12 cellular contexts compared by ENCODE assay signal in the genomic region with DNA sequence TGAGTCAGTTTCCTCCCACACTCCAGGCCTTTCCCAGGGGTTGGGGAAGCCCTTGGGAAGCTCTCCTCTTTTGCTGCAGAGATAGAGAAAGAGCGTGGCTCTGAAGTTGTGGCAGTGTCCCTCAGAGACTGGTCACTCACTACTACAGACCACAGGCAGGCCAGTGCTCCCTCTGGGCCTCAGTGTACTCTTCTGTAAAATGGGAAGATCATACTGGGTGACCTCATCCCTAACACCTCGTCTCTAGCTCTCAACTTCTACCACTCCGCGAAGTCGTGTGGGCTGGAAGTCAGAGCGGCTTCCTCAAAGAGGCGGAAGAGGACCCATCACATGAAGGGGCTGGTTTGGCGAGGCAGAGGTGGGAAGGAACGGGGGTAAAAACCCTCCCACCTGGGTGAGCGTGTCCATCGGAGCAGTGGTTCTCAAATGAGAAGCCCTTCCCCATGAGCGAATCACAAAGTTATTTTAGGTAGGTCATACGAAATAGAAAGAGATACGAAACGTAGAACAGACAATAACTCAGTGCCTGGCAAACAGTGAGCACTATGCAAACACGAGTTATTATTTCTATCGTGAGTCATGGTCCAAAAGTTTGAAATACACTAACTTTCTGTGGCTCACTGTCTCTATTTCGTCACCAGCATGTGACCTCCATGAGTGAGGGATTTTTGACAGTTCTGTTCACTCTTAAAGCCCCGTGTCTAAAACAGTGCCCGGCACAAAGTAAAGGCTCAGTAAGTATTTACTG. TPM values are rescaled to one million over a fixed set of nuclear protein-coding genes. Genes with fewer than 3 reads are reported as not detected.
DNase-seq lines count a peak whose midpoint lies in the region; ATAC-seq and TF ChIP-seq lines count a peak whose summit lies in the region.
"Had no signal": no experiment of that assay in that cellular context is flagged by ENCODE, and none has a peak within 500 bp of the region (broad histone marks: within the 10 kb centered on the region; RNA-seq: fewer than 3 reads in every experiment).

No MANE protein-coding gene starts in this region.

- H3K27ac Mint-ChIP-seq in activated T-helper 17 cell treated with anti-CD3 and anti-CD28 coated beads, Interleukin-2, amount 50 U/mL, for 72 hours, result peak overlapping the region; percentile 70
- H3K27ac Mint-ChIP-seq: WTC11 had no signal

- in situ Hi-C loops in transverse colon (cut with MboI; ENCODE audit: low pct_ligation_motif_present in 1 of 4, low pct_unique_long_range_greater_than_20kb in 1 of 4, low sequenced_read_pairs in 3 of 4), result no loop called here

- H3K9me3 Mint-ChIP-seq in activated T-helper 17 cell treated with anti-CD3 and anti-CD28 coated beads, Interleukin-2, amount 50 U/mL, for 72 hours, result no peaks in the 10 kb centered on the region
- H3K9me3 Mint-ChIP-seq: WTC11 had no signal

- WGBS in transverse colon (ENCODE audit: low coverage in 1 of 2), 2 donors, result 77 to 82% methylated on average over 12 to 20 of the region's 20 CpGs
- WGBS in heart right ventricle, 2 donors, result 88 to 89% methylated on average over 20 of the region's 20 CpGs

- ATAC-seq in Right ventricle myocardium inferior (no peak), GM19452 (IDR thresholded peaks at IDR 0.05; ENCODE audit: unreplicated experiment) (no peak), heart right ventricle (no peak)
- ATAC-seq in activated T-helper 17 cell treated with anti-CD3 and anti-CD28 coated beads, Interleukin-2, amount 50 U/mL, for 72 hours (replicated peaks), result peak; percentile 82
- ATAC-seq: WTC11 had no signal

- H3K36me3 ChIP-seq in left ventricle myocardium inferior (no peaks in the 10 kb centered on the region), transverse colon (no peaks in the 10 kb centered on the region), heart right ventricle (no peaks in the 10 kb centered on the region)

- TF ChIP-seq CTCF in left ventricle myocardium inferior (IDR thresholded peaks at IDR 0.05; ENCODE audit: borderline replicate concordance) (no peak), transverse colon (IDR thresholded peaks at IDR 0.05) (no peak), heart right ventricle (IDR thresholded peaks at IDR 0.05) (no peak)

- DNase-seq in left ventricle myocardium inferior (peak; percentile 6), Right ventricle myocardium inferior (ENCODE audit: missing footprints) (no peak), iris pigment epithelial cell (ENCODE audit: low read depth) (peak; percentile 91), transverse colon (no peak), Ammon's horn (ENCODE audit: low spot score) (no peak), heart right ventricle (no peak)
- DNase-seq: activated gamma-delta T cell, erythroblast had no signal

- no peaks in the 10 kb centered on the region for H3K9me3 ChIP-seq in left ventricle myocardium inferior (replicated peaks)
- no peaks in the 10 kb centered on the region for H3K9me3 ChIP-seq in transverse colon
- no peaks in the 10 kb centered on the region for H3K9me3 ChIP-seq in heart right ventricle

- H3K27ac ChIP-seq in left ventricle myocardium inferior (replicated peaks), result no peak overlapping the region
- no peak overlapping the region for H3K27ac ChIP-seq in transverse colon
- H3K27ac ChIP-seq in heart right ventricle, result peak overlapping the region in 1 of 10 donors; percentile 50
- H3K27ac ChIP-seq: C4-2B had no signal

- no peaks in the 10 kb centered on the region for H3K36me3 Mint-ChIP-seq in activated T-helper 17 cell treated with anti-CD3 and anti-CD28 coated beads, Interleukin-2, amount 50 U/mL, for 72 hours (ENCODE audit: low read depth)
- H3K36me3 Mint-ChIP-seq: WTC11 had no signal

- no peaks in the 10 kb centered on the region for H3K27me3 Mint-ChIP-seq in activated T-helper 17 cell treated with anti-CD3 and anti-CD28 coated beads, Interleukin-2, amount 50 U/mL, for 72 hours

- H3K4me3 Mint-ChIP-seq in activated T-helper 17 cell treated with anti-CD3 and anti-CD28 coated beads, Interleukin-2, amount 50 U/mL, for 72 hours, result no peak overlapping the region
- H3K4me3 Mint-ChIP-seq: WTC11 had no signal

- H3K4me3 ChIP-seq in left ventricle myocardium inferior (no peak overlapping the region), transverse colon (no peak overlapping the region), heart right ventricle (no peak overlapping the region)

- peaks cover 7% of the 10 kb centered on the region for H3K4me1 Mint-ChIP-seq in activated T-helper 17 cell treated with anti-CD3 and anti-CD28 coated beads, Interleukin-2, amount 50 U/mL, for 72 hours

- intact Hi-C loops in left ventricle myocardium inferior (cut with micrococcal nuclease), result no loop called here
- intact Hi-C loops in Right ventricle myocardium inferior (cut with DNase I), result no loop called here
- intact Hi-C loops in transverse colon (cut with DNase I; ENCODE audit: low total_unique reads), result no loop called here
- intact Hi-C loops in heart right ventricle (cut with DNase I), result no loop called here

- no peak for TF ChIP-seq EP300 in transverse colon (IDR thresholded peaks at IDR 0.05; ENCODE audit: low read depth)

- no peak for TF ChIP-seq POLR2A in transverse colon (IDR thresholded peaks at IDR 0.05)

- no peaks in the 10 kb centered on the region for H3K4me1 ChIP-seq in left ventricle myocardium inferior
- H3K4me1 ChIP-seq in transverse colon, result peaks cover 0 to 6% (median 5%) of the 10 kb centered on the region in 4 donors
- peaks cover 0 to 30% (median 0%) of the 10 kb centered on the region in 9 donors for H3K4me1 ChIP-seq in heart right ventricle

- H3K27me3 ChIP-seq in left ventricle myocardium inferior (ENCODE audit: low read depth) (no peaks in the 10 kb centered on the region), transverse colon (no peaks in the 10 kb centered on the region), heart right ventricle (no peaks in the 10 kb centered on the region)

RNA-seq across cellular contexts. Expression of a gene that starts 32.7 kb away (rescaled TPM):
- total RNA-seq in left ventricle myocardium inferior, result 130 TPM
- 122 TPM for total RNA-seq in Right ventricle myocardium inferior
- 10 to 100 TPM; 21.6 to 31.7 TPM for total RNA-seq in activated T-helper 17 cell treated with anti-CD3 and anti-CD28 coated beads, Interleukin-2, amount 50 U/mL, for 72 hours
- 10 to 100 TPM; 25.1 to 57.8 (median 46.7) TPM for total RNA-seq in transverse colon
- 100 to 1,000 TPM; 101 to 156 (median 121) TPM for total RNA-seq in heart right ventricle
- polyA plus RNA-seq in heart right ventricle, result 10 to 100 TPM; 52.4 to 68.0 TPM

Comparison
In these comparisons a context has a peak if more than half of its experiments do, and no peak if none do; other contexts are left out.
1. DNase-seq: peak in left ventricle myocardium inferior (single experiment) and iris pigment epithelial cell (single experiment); none in Right ventricle myocardium inferior (single experiment), transverse colon (single experiment), Ammon's horn (single experiment) and heart right ventricle (0 of 2).